In the genomic region with DNA sequence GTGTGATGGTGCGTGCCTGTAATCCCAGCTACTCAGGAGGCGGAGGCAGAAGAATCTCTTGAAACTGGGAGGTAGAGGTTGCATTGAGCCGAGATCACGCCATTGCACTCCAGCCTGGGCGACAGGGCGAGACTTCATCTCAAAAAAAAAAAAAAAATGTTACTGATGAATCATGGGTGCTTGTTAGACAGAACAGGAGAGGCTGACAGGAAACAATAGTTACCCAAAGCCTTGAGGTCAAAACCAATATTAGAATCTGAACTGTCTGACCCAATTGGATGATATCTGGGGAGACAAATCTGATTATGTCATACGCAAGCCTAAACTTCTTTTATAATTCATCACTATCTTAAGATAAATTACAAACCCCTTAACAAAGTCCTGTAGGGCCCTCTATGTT, we compare ENCODE assay signal across 34 cellular contexts.
"Had no signal": no experiment of that assay in that cellular context is flagged by ENCODE, and none has a peak within 500 bp of the region (broad histone marks: within the 10 kb centered on the region; RNA-seq: fewer than 3 reads in every experiment).

No MANE protein-coding gene starts in this region.

- H3K27me3 ChIP-seq: MG63 had no signal

- H3K4me3 ChIP-seq: MG63 had no signal

- DNase-seq: Karpas-422, Kasumi-1, KBM-7, KG1, MG63, MM.1S, NCI-H1048, NCI-H1092, NCI-H1092 treated with DMSO at 0.1 percent for 48 hours, NCI-H1105, NCI-H1105 treated with DMSO at 0.1 percent for 48 hours, NCI-H1417, NCI-H1417 treated with DMSO at 0.1 percent for 48 hours, NCI-H1436, NCI-H1436 treated with DMSO at 0.1 percent for 48 hours, NCI-H146, NCI-H1694, NCI-H1694 treated with DMSO at 0.1 percent for 48 hours, NCI-H187, NCI-H187 treated with DMSO at 0.1 percent for 48 hours, NCI-H1930, NCI-H2029, NCI-H2029 treated with DMSO at 0.1 percent for 48 hours, NCI-H2081, NCI-H2081 treated with DMSO at 0.1 percent for 48 hours, NCI-H2107, NCI-H2171, NCI-H2171 treated with DMSO at 0.1 percent for 48 hours, NCI-H2227 treated with DMSO at 0.1 percent for 48 hours, NCI-H226, NCI-H345, NCI-H446, NCI-H446 treated with DMSO at 0.1 percent for 48 hours had no signal

- H3K27ac ChIP-seq: KMS-11 had no signal

- H3K36me3 ChIP-seq: MG63 had no signal

- H3K9me3 ChIP-seq: MG63 had no signal
